ENCODE assay signal across 10 cellular contexts in the genomic region with DNA sequence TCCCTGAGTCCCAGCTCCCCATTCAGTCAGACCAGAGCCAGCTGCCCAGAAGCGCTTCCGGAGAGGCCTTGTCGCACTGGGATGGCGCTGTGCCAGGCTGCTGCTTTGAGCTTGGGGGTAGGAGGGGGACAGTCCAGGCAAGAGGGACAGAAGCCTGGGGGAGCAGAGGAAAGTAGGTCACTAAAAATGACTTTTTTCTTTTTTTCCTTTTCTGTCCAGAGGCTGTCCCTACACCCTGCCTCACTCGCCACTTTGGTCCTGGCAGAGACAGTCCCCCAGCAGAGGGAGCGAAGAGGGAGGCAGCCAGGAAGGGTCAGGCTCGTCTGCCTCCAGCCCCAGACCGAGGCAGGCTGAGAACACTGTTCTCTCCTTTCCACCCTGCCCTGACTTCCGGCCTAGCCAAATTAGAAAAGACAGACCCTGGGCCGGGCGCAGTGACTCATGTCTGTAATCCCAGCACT. TPM values are rescaled to one million over a fixed set of nuclear protein-coding genes. Genes with fewer than 3 reads are reported as not detected.
DNase-seq lines count a peak whose midpoint lies in the region; ATAC-seq, FAIRE-seq and TF ChIP-seq lines count a peak whose summit lies in the region.
"Had no signal": no experiment of that assay in that cellular context is flagged by ENCODE, and none has a peak within 500 bp of the region (broad histone marks: within the 10 kb centered on the region; RNA-seq: fewer than 3 reads in every experiment).

No MANE protein-coding gene starts in this region.

- no peaks in the 10 kb centered on the region for H3K36me3 Mint-ChIP-seq in MCF 10A (ENCODE audit: insufficient read depth, unreplicated experiment)
- H3K36me3 Mint-ChIP-seq: activated CD4-positive, alpha-beta memory T cell treated with anti-CD3 and anti-CD28 coated beads for 36 hours had no signal

- POLR2A ChIA-PET in MCF 10A (lab: Yijun Ruan, JAX) = interaction anchor here (1.6 to 4.4 kb wide), 3 partner anchors 14 to 26 kb away, joined by 3 to 29 read pairs (median 15); partner anchors contain the start of gene TRIM8

- intact Hi-C loops in MCF 10A (cut with micrococcal nuclease) = no loop called here

- H3K27ac Mint-ChIP-seq in MCF 10A (ENCODE audit: low read depth, unreplicated experiment) = peak overlapping the region; percentile 53
- H3K27ac Mint-ChIP-seq: activated CD4-positive, alpha-beta memory T cell treated with anti-CD3 and anti-CD28 coated beads for 36 hours had no signal

- peaks cover 83% of the 10 kb centered on the region for H3K4me1 ChIP-seq in stomach smooth muscle (ENCODE audit: control insufficient read depth, insufficient read depth, low read length)

- no peak for TF ChIP-seq POLR2A in H54 (IDR thresholded peaks at IDR 0.05; ENCODE audit: low read depth, low read length)

- no peaks in the 10 kb centered on the region for H3K9me3 ChIP-seq in stomach smooth muscle (ENCODE audit: control insufficient read depth in 2 of 2, low read length in 2 of 2)

- H3K9me3 Mint-ChIP-seq in MCF 10A (ENCODE audit: unreplicated experiment) = no peaks in the 10 kb centered on the region
- H3K9me3 Mint-ChIP-seq: activated CD4-positive, alpha-beta memory T cell treated with anti-CD3 and anti-CD28 coated beads for 36 hours had no signal

- peak overlapping the region; percentile 98 for H3K27ac ChIP-seq in stomach smooth muscle (ENCODE audit: low read length)

- H3K4me3 ChIP-seq in HFF-Myc (replicated peaks; ENCODE audit: low read depth, low read length) = no peak overlapping the region
- H3K4me3 ChIP-seq in kidney epithelial cell (ENCODE audit: low read depth, low read length) = no peak overlapping the region
- H3K4me3 ChIP-seq in stomach smooth muscle (ENCODE audit: low read length in 2 of 2) = no peak overlapping the region

- H3K4me1 Mint-ChIP-seq in MCF 10A (ENCODE audit: insufficient read depth, unreplicated experiment) = peaks cover 46% of the 10 kb centered on the region

- H3K9ac ChIP-seq in stomach smooth muscle (ENCODE audit: low read length in 2 of 2) = peak overlapping the region; percentile 68 to 75

- peak; percentile 11 for TF ChIP-seq CTCF in HFF-Myc (IDR thresholded peaks at IDR 0.05; ENCODE audit: low read depth, low read length, missing control alignments)
- TF ChIP-seq CTCF in MCF 10A (IDR thresholded peaks at IDR 0.05; ENCODE audit: unreplicated experiment) = no peak
- peak; percentile 11 for TF ChIP-seq CTCF in kidney epithelial cell (IDR thresholded peaks at IDR 0.05; ENCODE audit: insufficient read depth, low read length, poor library complexity, severe bottlenecking)
- TF ChIP-seq CTCF in GM20000 (IDR thresholded peaks at IDR 0.05; ENCODE audit: extremely low read depth, missing control alignments) = no peak

- H3K36me3 ChIP-seq in kidney epithelial cell (ENCODE audit: control insufficient read depth, insufficient read depth, low read length) (no peaks in the 10 kb centered on the region), stomach smooth muscle (ENCODE audit: control insufficient read depth in 2 of 2, insufficient read depth in 2 of 2, low read length in 2 of 2) (peaks cover 0 to 2% of the 10 kb centered on the region in 2 donors)

- H3K27me3 Mint-ChIP-seq in MCF 10A (ENCODE audit: insufficient read depth, unreplicated experiment) = no peaks in the 10 kb centered on the region
- H3K27me3 Mint-ChIP-seq: activated CD4-positive, alpha-beta memory T cell treated with anti-CD3 and anti-CD28 coated beads for 36 hours had no signal

- no peak for DNase-seq in HFF-Myc (ENCODE audit: extremely low read depth, low read depth)
- peak; percentile 70 for DNase-seq in MCF 10A (ENCODE audit: unreplicated experiment)
- DNase-seq in kidney epithelial cell (ENCODE audit: low read depth) = no peak
- no peak for DNase-seq in H54 (ENCODE audit: insufficient read length, low spot score)
- no peak for DNase-seq in COLO829 (ENCODE audit: low spot score)
- DNase-seq in GM20000 (ENCODE audit: low spot score) = no peak
- DNase-seq: activated CD4-positive, alpha-beta memory T cell treated with anti-CD3 and anti-CD28 coated beads for 36 hours; left colon had no signal

- H3K4me3 Mint-ChIP-seq in MCF 10A (ENCODE audit: unreplicated experiment) = peak overlapping the region; percentile 6
- H3K4me3 Mint-ChIP-seq: activated CD4-positive, alpha-beta memory T cell treated with anti-CD3 and anti-CD28 coated beads for 36 hours had no signal

- no peak for ATAC-seq in HG03039 (IDR thresholded peaks at IDR 0.05; ENCODE audit: unreplicated experiment)
- ATAC-seq: left colon had no signal

- CTCF ChIA-PET in MCF 10A (lab: Yijun Ruan, JAX) = interaction anchor here (0.6 to 1.1 kb wide), 4 partner anchors 58 to 436 kb away, joined by 3 read pairs; no protein-coding TSS in a partner anchor

- no TSS peak for BruUV-seq in MCF 10A (replicated peaks; lab: Mats Ljungman, UMichigan)

- no peaks in the 10 kb centered on the region for H3K27me3 ChIP-seq in kidney epithelial cell (ENCODE audit: control insufficient read depth, insufficient read depth, low read length)
- no peaks in the 10 kb centered on the region for H3K27me3 ChIP-seq in stomach smooth muscle (ENCODE audit: control insufficient read depth in 1 of 2, insufficient read depth in 2 of 2, low read length in 2 of 2)

- FAIRE-seq in H54 (lab: Jason Lieb, UNC) = no peak

RNA-seq across cellular contexts. Expression of gene TRIM8, which starts 15.8 kb away (rescaled TPM):
- total RNA-seq in MCF 10A (2022) (73.5 and 78.1 TPM in 2 replicates), kidney epithelial cell (393 and 426 TPM in 2 replicates)

Comparison
In these comparisons a context has a peak if more than half of its experiments do, and no peak if none do; other contexts are left out.
1. CTCF ChIP-seq: peak in HFF-Myc (single experiment) and kidney epithelial cell (single experiment); none in MCF 10A (single experiment) and GM20000 (single experiment).